In genomic region chr3:10339376-10339955, GRCh38 we compare ENCODE assay signal across 18 cellular contexts. TPM values are rescaled to one million over a fixed set of nuclear protein-coding genes. Genes with fewer than 3 reads are reported as not detected.
DNase-seq lines count a peak whose midpoint lies in the region; ATAC-seq and TF ChIP-seq lines count a peak whose summit lies in the region.
"Had no signal": no experiment of that assay in that cellular context is flagged by ENCODE, and none has a peak within 500 bp of the region (broad histone marks: within the 10 kb centered on the region; RNA-seq: fewer than 3 reads in every experiment).

No MANE protein-coding gene starts in this region.

- no peak overlapping the region for H4K91ac ChIP-seq in neuronal stem cell (ENCODE audit: low read depth, low read length, poor library complexity)

- peaks cover 31 to 100% (median 89%) of the 10 kb centered on the region in 10 experiments for H3K4me1 ChIP-seq in BLaER1 treated with 17β-estradiol and CSF1 and Interleukin-3, amounts not matched to agents 10 nM and 100 nM
- H3K4me1 ChIP-seq in Loucy (ENCODE audit: insufficient read depth, low read length, poor library complexity, severe bottlenecking) (peaks cover 8% of the 10 kb centered on the region), neuronal stem cell (ENCODE audit: control insufficient read depth in 2 of 2, insufficient read depth in 1 of 2, low read depth in 1 of 2, low read length in 2 of 2) (peaks cover 4 to 6% of the 10 kb centered on the region in 2 donors)
- H3K4me1 ChIP-seq: HAP-1, Peyer's patch had no signal

- H3K9ac ChIP-seq in BLaER1 treated with 17β-estradiol and CSF1 and Interleukin-3, amounts not matched to agents 10 nM and 100 nM = peak overlapping the region in 9 of 11 experiments; percentile 39 to 72 (median 64); a peak in 17 of 22 replicates
- H3K9ac ChIP-seq in Loucy (ENCODE audit: low read depth, low read length, poor library complexity, severe bottlenecking) = no peak overlapping the region
- H3K9ac ChIP-seq in neuronal stem cell (ENCODE audit: low read depth, low read length, poor library complexity) = no peak overlapping the region
- H3K9ac ChIP-seq: GM23248 had no signal

- H3F3A ChIP-seq in Loucy (ENCODE audit: low read depth) = no peaks in the 10 kb centered on the region

- peaks cover 0 to 2% (median 0%) of the 10 kb centered on the region in 11 experiments; a peak in 1 of 22 replicates for H4K20me1 ChIP-seq in BLaER1 treated with 17β-estradiol and CSF1 and Interleukin-3, amounts not matched to agents 10 nM and 100 nM
- H4K20me1 ChIP-seq in Loucy (ENCODE audit: insufficient read depth, low read length, poor library complexity, severe bottlenecking) = no peaks in the 10 kb centered on the region

- H2BK5ac ChIP-seq in neuronal stem cell (ENCODE audit: low read length) = peak overlapping the region; percentile 36

- H2BK12ac ChIP-seq in neuronal stem cell (ENCODE audit: low read length) = no peak overlapping the region

- peak overlapping the region; percentile 67; the same call in 1 of the 2 replicates for H2AFZ ChIP-seq in Loucy (ENCODE audit: low read length)
- H2AFZ ChIP-seq in neuronal stem cell (ENCODE audit: low read length) = no peak overlapping the region
- H2AFZ ChIP-seq: GM23248 had no signal

- H2BK120ac ChIP-seq in neuronal stem cell (ENCODE audit: low read depth, low read length) = no peak overlapping the region

- WGBS in neuronal stem cell (ENCODE audit: extremely low coverage in 2 of 2, insufficient read length in 2 of 2, insufficient replicate concordance in 1 of 2), 2 donors = no CpG with 5 or more reads among the region's 8 CpGs

- H3K18ac ChIP-seq in neuronal stem cell (ENCODE audit: low read length) = no peak overlapping the region

- H2BK15ac ChIP-seq in neuronal stem cell (ENCODE audit: low read length) = no peak overlapping the region

- H3K79me1 ChIP-seq in neuronal stem cell (ENCODE audit: low read depth, low read length) = no peaks in the 10 kb centered on the region

- H3K27me3 ChIP-seq in BLaER1 treated with 17β-estradiol and CSF1 and Interleukin-3, amounts not matched to agents 10 nM and 100 nM = no peaks in the 10 kb centered on the region
- H3K27me3 ChIP-seq in Loucy (ENCODE audit: insufficient read depth, low read length, poor library complexity, severe bottlenecking) = no peaks in the 10 kb centered on the region
- H3K27me3 ChIP-seq in neuronal stem cell (ENCODE audit: control insufficient read depth in 3 of 3, insufficient read depth in 3 of 3, low read depth in 1 of 3, low read length in 3 of 3) = peaks cover 0 to 20% (median 0%) of the 10 kb centered on the region in 3 experiments
- H3K27me3 ChIP-seq: Peyer's patch had no signal

- no peaks in the 10 kb centered on the region for H3K79me2 ChIP-seq in Loucy (ENCODE audit: insufficient read depth, low read length)

- H3K4me2 ChIP-seq in BLaER1 treated with 17β-estradiol and CSF1 and Interleukin-3, amounts not matched to agents 10 nM and 100 nM = peak overlapping the region; percentile 82 to 99 (median 94)
- no peak overlapping the region for H3K4me2 ChIP-seq in Loucy (ENCODE audit: low read depth, low read length, poor library complexity, severe bottlenecking)
- H3K4me2 ChIP-seq in neuronal stem cell (ENCODE audit: insufficient read depth, low read length, poor library complexity, severe bottlenecking) = no peak overlapping the region

- H3K14ac ChIP-seq in neuronal stem cell (ENCODE audit: low read length) = no peak overlapping the region

- no peak overlapping the region for H2AK5ac ChIP-seq in neuronal stem cell (ENCODE audit: low read depth, low read length)

- no peak overlapping the region for H3K4ac ChIP-seq in neuronal stem cell (ENCODE audit: low read length)

- H3K36me3 ChIP-seq in BLaER1 treated with 17β-estradiol and CSF1 and Interleukin-3, amounts not matched to agents 10 nM and 100 nM = peaks cover 0 to 29% (median 0%) of the 10 kb centered on the region in 11 experiments; a peak in 5 of 22 replicates
- H3K36me3 ChIP-seq in Loucy (ENCODE audit: insufficient read depth, low read length) (no peaks in the 10 kb centered on the region), neuronal stem cell (replicated peaks in 1 of 2; ENCODE audit: control insufficient read depth in 2 of 2, insufficient read depth in 2 of 2, low read length in 2 of 2) (no peaks in the 10 kb centered on the region)
- H3K36me3 ChIP-seq: HAP-1, Peyer's patch had no signal

- peak overlapping the region; percentile 37 for H3K23ac ChIP-seq in neuronal stem cell (ENCODE audit: low read depth, low read length, poor library complexity)

- H4K8ac ChIP-seq in neuronal stem cell (ENCODE audit: low read depth, low read length) = no peak overlapping the region

- no peak for ATAC-seq in HG03571 (IDR thresholded peaks at IDR 0.05; ENCODE audit: unreplicated experiment)
- no peak for ATAC-seq in GM18520 (IDR thresholded peaks at IDR 0.05; ENCODE audit: unreplicated experiment)
- ATAC-seq: GM12878 had no signal

- no peak for TF ChIP-seq CTCF in Loucy (conservative IDR thresholded peaks at IDR 0.05; ENCODE audit: low read length)

- peak overlapping the region in 9 of 11 experiments; percentile 46 to 76 (median 66); a peak in 17 of 22 replicates for H3K27ac ChIP-seq in BLaER1 treated with 17β-estradiol and CSF1 and Interleukin-3, amounts not matched to agents 10 nM and 100 nM
- peak overlapping the region; percentile 65 for H3K27ac ChIP-seq in cingulate gyrus (ENCODE audit: low read depth, low read length)
- H3K27ac ChIP-seq in neuronal stem cell (replicated peaks; ENCODE audit: low read length) = no peak overlapping the region
- H3K27ac ChIP-seq: GM23248, Peyer's patch had no signal

- DNase-seq in neuronal stem cell (ENCODE audit: low spot score) (no peak), DMS79 (lab: John Stamatoyannopoulos, UW) (no peak), NOMO-1 treated with dmso at 0.1 percent for 144 hours (lab: John Stamatoyannopoulos, UW; ENCODE audit: unreplicated experiment) (no peak)
- DNase-seq: CD4-positive, CD25-positive, alpha-beta regulatory T cell; GM23248; Karpas-422; NCI-H1694 treated with DMSO at 0.1 percent for 48 hours; NCI-H524; NCI-H774; NK-92 treated with Interleukin-12 subunit alpha and Interleukin-12 subunit beta, amount 100 ng/mL, for 24 hours; Peyer's patch had no signal

- no peaks in the 10 kb centered on the region for H3K9me3 ChIP-seq in BLaER1 treated with 17β-estradiol and CSF1 and Interleukin-3, amounts not matched to agents 10 nM and 100 nM (replicated peaks in 1 of 11)
- H3K9me3 ChIP-seq in Loucy (ENCODE audit: insufficient read depth, low read depth, low read length) = no peaks in the 10 kb centered on the region
- no peaks in the 10 kb centered on the region for H3K9me3 ChIP-seq in neuronal stem cell (replicated peaks in 1 of 2; ENCODE audit: control insufficient read depth in 2 of 2, insufficient read depth in 1 of 2, low read depth in 1 of 2, low read length in 2 of 2)
- H3K9me3 ChIP-seq: HAP-1, Peyer's patch had no signal

- no peaks in the 10 kb centered on the region for H3K9me2 ChIP-seq in Loucy (replicated peaks; ENCODE audit: low read depth, low read length)

- peak overlapping the region in 4 of 10 experiments; percentile 2 to 36 (median 14); a peak in 4 of 20 replicates for H3K4me3 ChIP-seq in BLaER1 treated with 17β-estradiol and CSF1 and Interleukin-3, amounts not matched to agents 10 nM and 100 nM
- no peak overlapping the region for H3K4me3 ChIP-seq in Loucy (ENCODE audit: low read length, poor library complexity, severe bottlenecking)
- no peak overlapping the region for H3K4me3 ChIP-seq in neuronal stem cell (ENCODE audit: low read length in 2 of 2)
- H3K4me3 ChIP-seq: GM12878, GM23248, HAP-1, Peyer's patch had no signal

RNA-seq across cellular contexts. Expression of gene SEC13, which starts 18.6 kb away (rescaled TPM):
- polyA plus RNA-seq in neuronal stem cell (2013, experiment 1 of 2) = 103 TPM
- polyA plus RNA-seq in neuronal stem cell (2013, experiment 2 of 2) = 99.6 TPM

RNA-seq across cellular contexts. Expression of gene GHRL, which starts 46.7 kb away (rescaled TPM):
- not detected for polyA plus RNA-seq in neuronal stem cell (2013, experiment 1 of 2)
- polyA plus RNA-seq in neuronal stem cell (2013, experiment 2 of 2) = 0.21 TPM

Comparison
In these comparisons a context has a peak if more than half of its experiments do, and no peak if none do; other contexts are left out.
1. H3K4me2 ChIP-seq: peak in BLaER1 treated with 17β-estradiol and CSF1 and Interleukin-3, amounts not matched to agents 10 nM and 100 nM (11 of 11); none in Loucy (single experiment) and neuronal stem cell (single experiment).
2. H3K9ac ChIP-seq: peak in BLaER1 treated with 17β-estradiol and CSF1 and Interleukin-3, amounts not matched to agents 10 nM and 100 nM (9 of 11); none in Loucy (single experiment) and neuronal stem cell (single experiment).